17 cellular contexts compared by ENCODE assay signal in the genomic region with DNA sequence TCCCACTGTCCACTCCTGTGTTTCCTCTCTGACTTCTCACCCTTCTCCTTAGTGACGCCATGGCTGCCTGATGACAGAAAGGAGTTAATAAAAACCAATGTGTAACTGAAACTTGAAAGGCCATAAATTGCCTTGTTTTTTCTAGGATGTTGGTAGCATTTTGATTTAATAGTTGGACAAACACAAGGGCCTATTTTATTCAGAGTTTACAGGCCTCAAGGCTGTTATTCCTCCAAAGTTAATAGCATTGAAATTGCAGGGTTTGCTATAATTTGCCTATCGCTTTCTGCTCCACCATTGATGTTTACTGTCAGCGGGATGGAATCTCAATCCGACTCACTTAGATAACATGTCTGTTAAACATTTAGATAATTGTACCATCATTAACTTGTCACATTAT.
DNase-seq lines count a peak whose midpoint lies in the region; ATAC-seq and TF ChIP-seq lines count a peak whose summit lies in the region.
"Had no signal": no experiment of that assay in that cellular context is flagged by ENCODE, and none has a peak within 500 bp of the region (broad histone marks: within the 10 kb centered on the region; RNA-seq: fewer than 3 reads in every experiment).

No MANE protein-coding gene starts in this region.

- intact Hi-C loops in sigmoid colon (cut with DNase I), result no loop called here

- no peaks in the 10 kb centered on the region for H3K4me1 ChIP-seq in CD8-positive, alpha-beta memory T cell (ENCODE audit: insufficient read depth, low read length)
- peaks cover 0 to 73% (median 67%) of the 10 kb centered on the region in 4 donors for H3K4me1 ChIP-seq in sigmoid colon

- no peak for TF ChIP-seq POLR2A in sigmoid colon (IDR thresholded peaks at IDR 0.05)

- peak overlapping the region in 6 of 8 donors; percentile 7 to 92 (median 46) for H3K27ac Mint-ChIP-seq in CD8-positive, alpha-beta memory T cell

- no peaks in the 10 kb centered on the region for H3K27me3 ChIP-seq in CD8-positive, alpha-beta memory T cell (ENCODE audit: insufficient read depth, low read length, poor library complexity, severe bottlenecking)
- no peaks in the 10 kb centered on the region for H3K27me3 ChIP-seq in sigmoid colon

- H3K36me3 Mint-ChIP-seq in CD8-positive, alpha-beta memory T cell, result peaks cover 0 to 2% (median 0%) of the 10 kb centered on the region in 3 donors

- no peak overlapping the region for H3K27ac ChIP-seq in CD8-positive, alpha-beta memory T cell (ENCODE audit: low read depth, low read length)
- H3K27ac ChIP-seq in cingulate gyrus (ENCODE audit: low read depth, low read length) (peak overlapping the region; percentile 33), sigmoid colon (peak overlapping the region; percentile 94 to 99 (median 96))
- H3K27ac ChIP-seq: SK-N-MC had no signal

- H3K4me1 Mint-ChIP-seq in CD8-positive, alpha-beta memory T cell, result peaks cover 0 to 11% (median 8%) of the 10 kb centered on the region in 3 donors

- peak overlapping the region in 1 of 7 donors; percentile 8 for H3K4me3 Mint-ChIP-seq in CD8-positive, alpha-beta memory T cell
- H3K4me3 Mint-ChIP-seq: activated T-cell treated with anti-CD3 and anti-CD28 coated beads, Interleukin-2, amount 50 U/mL, for 4 hours had no signal

- no peaks in the 10 kb centered on the region for H3K9me3 Mint-ChIP-seq in CD8-positive, alpha-beta memory T cell
- H3K9me3 Mint-ChIP-seq: activated T-cell treated with anti-CD3 and anti-CD28 coated beads, Interleukin-2, amount 50 U/mL, for 4 hours had no signal

- DNase-seq in CD8-positive, alpha-beta memory T cell, result no peak
- DNase-seq in NCI-H146 (lab: John Stamatoyannopoulos, UW) (peak; percentile 40), sigmoid colon (no peak), hippocampal formation (lab: John Stamatoyannopoulos, UW) (no peak)
- DNase-seq: activated CD4-positive, alpha-beta T cell treated with anti-CD3 and anti-CD28 coated beads, Interleukin-2, amount 50 U/mL, for 48 hours; activated T-cell treated with anti-CD3 and anti-CD28 coated beads, Interleukin-2, amount 50 U/mL, for 4 hours; AML-193; foreskin melanocyte; mesendoderm; NCI-H446; stimulated activated naive CD4-positive, alpha-beta T cell treated with Interleukin-2 at 50 U/mL for 16 hours had no signal

- no peak for TF ChIP-seq EP300 in sigmoid colon (IDR thresholded peaks at IDR 0.05)

- H3K4me3 ChIP-seq in CD8-positive, alpha-beta memory T cell (ENCODE audit: low read length), result no peak overlapping the region
- H3K4me3 ChIP-seq in sigmoid colon, result no peak overlapping the region
- H3K4me3 ChIP-seq: HAP-1, SK-N-MC had no signal

- no peaks in the 10 kb centered on the region for H3K9me3 ChIP-seq in CD8-positive, alpha-beta memory T cell (ENCODE audit: low read length)
- no peaks in the 10 kb centered on the region for H3K9me3 ChIP-seq in sigmoid colon
- H3K9me3 ChIP-seq: HAP-1 had no signal

- CTCF ChIA-PET in CD8-positive, alpha-beta memory T cell (lab: Charles Lee), result no interaction called here

- no peak for TF ChIP-seq CTCF in sigmoid colon (IDR thresholded peaks at IDR 0.05)

- ATAC-seq in GM21528 (IDR thresholded peaks at IDR 0.05; ENCODE audit: low FRiP score, unreplicated experiment), result no peak
- ATAC-seq in GM21786 (IDR thresholded peaks at IDR 0.05; ENCODE audit: unreplicated experiment), result no peak
- no peak for ATAC-seq in GM21381 (IDR thresholded peaks at IDR 0.05; ENCODE audit: unreplicated experiment)
- ATAC-seq: activated T-cell treated with anti-CD3 and anti-CD28 coated beads, Interleukin-2, amount 50 U/mL, for 4 hours had no signal

- H3K27me3 Mint-ChIP-seq in CD8-positive, alpha-beta memory T cell, result no peaks in the 10 kb centered on the region

- POLR2A ChIA-PET in CD8-positive, alpha-beta memory T cell (lab: Charles Lee), result no interaction called here

- no peaks in the 10 kb centered on the region for H3K36me3 ChIP-seq in CD8-positive, alpha-beta memory T cell (ENCODE audit: insufficient read depth, low read length)
- H3K36me3 ChIP-seq in sigmoid colon, result peaks cover 0 to 24% (median 4%) of the 10 kb centered on the region in 4 donors
- H3K36me3 ChIP-seq: HAP-1 had no signal

- WGBS in sigmoid colon, 2 donors, result 70 to 83% methylated on average over 4 of the region's 4 CpGs
